ENCODE assay signal across 1 cellular context in genomic region chr1:27341525-27342252, GRCh38.
A peak's percentile ranks its signal among the peaks of the same experiment; 100 is the strongest.
TF ChIP-seq lines count a peak whose summit lies in the region.

SYTL1 (plus strand) TSS chr1:27342022; CDS start chr1:27345335, 3,313 bp downstream.

TF ChIP-seq in HepG2, 621 proteins besides CTCF, POLR2A, EP300 and RAD21 (continued from another document and continues in another):
- TF ChIP-seq ZFX (CRISPR knock-in tag; IDR thresholded peaks at IDR 0.05; ENCODE audit: low read depth) (peak; percentile 41), IKZF1 (IDR thresholded peaks at IDR 0.05) (no peak), RFX1 (IDR thresholded peaks at IDR 0.05) (no peak), ZBTB4 (CRISPR knock-in tag; IDR thresholded peaks at IDR 0.05; ENCODE audit: borderline replicate concordance) (no peak), XRCC5 (optimal IDR thresholded peaks at IDR 0.05; ENCODE audit: low read length) (peak; percentile 78), FOSL2 (CRISPR knock-in tag; IDR thresholded peaks at IDR 0.05) (peak; percentile 62), ZNF768 (CRISPR knock-in tag; IDR thresholded peaks at IDR 0.05) (peak; percentile 30), SATB2 (CRISPR knock-in tag; IDR thresholded peaks at IDR 0.05) (no peak), ZNF468 (CRISPR knock-in tag; IDR thresholded peaks at IDR 0.05) (no peak), RELA (CRISPR knock-in tag; IDR thresholded peaks at IDR 0.05) (no peak), CBX1 (IDR thresholded peaks at IDR 0.05; ENCODE audit: low read depth) (no peak), ZNF772 (CRISPR knock-in tag; IDR thresholded peaks at IDR 0.05) (0 out of 2 replicates have a peak, but pooled peaks have one; percentile 21), PRDM10 (CRISPR knock-in tag; IDR thresholded peaks at IDR 0.05; ENCODE audit: low read depth) (0 out of 2 replicates have a peak, but pooled peaks have one; percentile 23), U2AF2 (IDR thresholded peaks at IDR 0.05; ENCODE audit: low read depth, low read length) (no peak), REL (CRISPR knock-in tag; conservative IDR thresholded peaks at IDR 0.05) (no peak), ZNF740 (CRISPR knock-in tag; IDR thresholded peaks at IDR 0.05) (no peak), ZNF788 (CRISPR knock-in tag; IDR thresholded peaks at IDR 0.05; ENCODE audit: borderline replicate concordance) (peak; percentile 51; the same call in 1 of the 2 replicates), FOXO1 (CRISPR knock-in tag; IDR thresholded peaks at IDR 0.05) (peak; percentile 21; the same call in 1 of the 2 replicates), CHCHD3 (CRISPR knock-in tag; IDR thresholded peaks at IDR 0.05) (0 out of 2 replicates have a peak, but pooled peaks have one; percentile 6), ZNF512B (CRISPR knock-in tag; IDR thresholded peaks at IDR 0.05; ENCODE audit: borderline replicate concordance) (no peak), THAP7 (CRISPR knock-in tag; IDR thresholded peaks at IDR 0.05) (no peak), POLR2G (IDR thresholded peaks at IDR 0.05; ENCODE audit: low read depth, low read length) (peak; percentile 61), ZNF550 (CRISPR knock-in tag; IDR thresholded peaks at IDR 0.05; ENCODE audit: borderline replicate concordance) (no peak), AKNA (CRISPR knock-in tag; IDR thresholded peaks at IDR 0.05; ENCODE audit: borderline replicate concordance) (no peak), NFKBIZ (CRISPR knock-in tag; IDR thresholded peaks at IDR 0.05) (no peak), ARID2 (CRISPR knock-in tag; IDR thresholded peaks at IDR 0.05; ENCODE audit: borderline replicate concordance) (no peak), ZIK1 (CRISPR knock-in tag; IDR thresholded peaks at IDR 0.05; ENCODE audit: borderline replicate concordance, low read depth) (no peak), SOX5 (CRISPR knock-in tag; IDR thresholded peaks at IDR 0.05; ENCODE audit: borderline replicate concordance) (no peak), TOE1 (CRISPR knock-in tag; IDR thresholded peaks at IDR 0.05) (no peak)
- TF ChIP-seq, protein P1, sequence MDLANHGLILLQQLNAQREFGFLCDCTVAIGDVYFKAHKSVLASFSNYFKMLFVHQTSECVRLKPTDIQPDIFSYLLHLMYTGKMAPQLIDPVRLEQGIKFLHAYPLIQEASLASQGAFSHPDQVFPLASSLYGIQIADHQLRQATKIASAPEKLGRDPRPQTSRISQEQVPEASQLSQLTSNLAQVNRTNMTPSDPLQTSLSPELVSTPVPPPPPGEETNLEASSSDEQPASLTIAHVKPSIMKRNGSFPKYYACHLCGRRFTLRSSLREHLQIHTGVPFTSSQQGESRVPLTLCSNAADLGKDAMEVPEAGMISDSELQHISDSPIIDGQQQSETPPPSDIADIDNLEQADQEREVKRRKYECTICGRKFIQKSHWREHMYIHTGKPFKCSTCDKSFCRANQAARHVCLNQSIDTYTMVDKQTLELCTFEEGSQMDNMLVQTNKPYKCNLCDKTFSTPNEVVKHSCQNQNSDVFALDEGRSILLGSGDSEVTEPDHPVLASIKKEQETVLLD (CRISPR knock-in tag; IDR thresholded peaks at IDR 0.05; ENCODE audit: low read depth): no peak
- TF ChIP-seq, protein P2, sequence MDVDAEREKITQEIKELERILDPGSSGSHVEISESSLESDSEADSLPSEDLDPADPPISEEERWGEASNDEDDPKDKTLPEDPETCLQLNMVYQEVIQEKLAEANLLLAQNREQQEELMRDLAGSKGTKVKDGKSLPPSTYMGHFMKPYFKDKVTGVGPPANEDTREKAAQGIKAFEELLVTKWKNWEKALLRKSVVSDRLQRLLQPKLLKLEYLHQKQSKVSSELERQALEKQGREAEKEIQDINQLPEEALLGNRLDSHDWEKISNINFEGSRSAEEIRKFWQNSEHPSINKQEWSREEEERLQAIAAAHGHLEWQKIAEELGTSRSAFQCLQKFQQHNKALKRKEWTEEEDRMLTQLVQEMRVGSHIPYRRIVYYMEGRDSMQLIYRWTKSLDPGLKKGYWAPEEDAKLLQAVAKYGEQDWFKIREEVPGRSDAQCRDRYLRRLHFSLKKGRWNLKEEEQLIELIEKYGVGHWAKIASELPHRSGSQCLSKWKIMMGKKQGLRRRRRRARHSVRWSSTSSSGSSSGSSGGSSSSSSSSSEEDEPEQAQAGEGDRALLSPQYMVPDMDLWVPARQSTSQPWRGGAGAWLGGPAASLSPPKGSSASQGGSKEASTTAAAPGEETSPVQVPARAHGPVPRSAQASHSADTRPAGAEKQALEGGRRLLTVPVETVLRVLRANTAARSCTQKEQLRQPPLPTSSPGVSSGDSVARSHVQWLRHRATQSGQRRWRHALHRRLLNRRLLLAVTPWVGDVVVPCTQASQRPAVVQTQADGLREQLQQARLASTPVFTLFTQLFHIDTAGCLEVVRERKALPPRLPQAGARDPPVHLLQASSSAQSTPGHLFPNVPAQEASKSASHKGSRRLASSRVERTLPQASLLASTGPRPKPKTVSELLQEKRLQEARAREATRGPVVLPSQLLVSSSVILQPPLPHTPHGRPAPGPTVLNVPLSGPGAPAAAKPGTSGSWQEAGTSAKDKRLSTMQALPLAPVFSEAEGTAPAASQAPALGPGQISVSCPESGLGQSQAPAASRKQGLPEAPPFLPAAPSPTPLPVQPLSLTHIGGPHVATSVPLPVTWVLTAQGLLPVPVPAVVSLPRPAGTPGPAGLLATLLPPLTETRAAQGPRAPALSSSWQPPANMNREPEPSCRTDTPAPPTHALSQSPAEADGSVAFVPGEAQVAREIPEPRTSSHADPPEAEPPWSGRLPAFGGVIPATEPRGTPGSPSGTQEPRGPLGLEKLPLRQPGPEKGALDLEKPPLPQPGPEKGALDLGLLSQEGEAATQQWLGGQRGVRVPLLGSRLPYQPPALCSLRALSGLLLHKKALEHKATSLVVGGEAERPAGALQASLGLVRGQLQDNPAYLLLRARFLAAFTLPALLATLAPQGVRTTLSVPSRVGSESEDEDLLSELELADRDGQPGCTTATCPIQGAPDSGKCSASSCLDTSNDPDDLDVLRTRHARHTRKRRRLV (CRISPR knock-in tag; IDR thresholded peaks at IDR 0.05): no peak
- TF ChIP-seq, protein P3, sequence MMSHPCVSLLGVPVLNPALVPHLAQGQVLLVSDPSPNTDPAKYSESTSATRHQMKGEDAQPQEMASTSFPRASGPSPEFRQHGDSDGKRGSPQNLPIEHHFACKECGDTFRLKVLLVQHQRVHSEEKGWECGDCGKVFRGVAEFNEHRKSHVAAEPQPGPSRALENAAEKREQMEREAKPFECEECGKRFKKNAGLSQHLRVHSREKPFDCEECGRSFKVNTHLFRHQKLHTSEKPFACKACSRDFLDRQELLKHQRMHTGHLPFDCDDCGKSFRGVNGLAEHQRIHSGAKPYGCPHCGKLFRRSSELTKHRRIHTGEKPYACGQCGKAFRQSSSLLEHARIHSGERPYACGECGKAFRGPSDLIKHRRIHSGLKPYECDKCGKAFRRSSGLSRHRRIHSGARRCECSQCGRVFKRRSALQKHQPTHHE (CRISPR knock-in tag; IDR thresholded peaks at IDR 0.05; ENCODE audit: borderline replicate concordance): no peak
